ENCODE assay signal across 1 cellular context in genomic region chr14:20682435-20683124, GRCh38.
TF ChIP-seq lines count a peak whose summit lies in the region.

No MANE protein-coding gene starts in this region.

TF ChIP-seq in A549, 52 proteins besides CTCF, POLR2A, EP300 and RAD21 (continued from another document):
- TF ChIP-seq REST (IDR thresholded peaks at IDR 0.05): peak; percentile 43
- peak; percentile 3 for TF ChIP-seq MAFK (IDR thresholded peaks at IDR 0.05; ENCODE audit: partially characterized antibody)
- no peak for TF ChIP-seq ZC3H11A (IDR thresholded peaks at IDR 0.05)
- TF ChIP-seq BCL3 (IDR thresholded peaks at IDR 0.05): peak; percentile 95; the same call in 2 of the 3 replicates
- TF ChIP-seq CEBPB (IDR thresholded peaks at IDR 0.05): no peak
- no peak for TF ChIP-seq ATOH8 (CRISPR knock-in tag; IDR thresholded peaks at IDR 0.05; ENCODE audit: low read depth)
- no peak for TF ChIP-seq HDAC2 (IDR thresholded peaks at IDR 0.05)
